In genomic region chrX:23616361-23616760, GRCh38 we compare ENCODE assay signal across 8 cellular contexts. TPM values are rescaled to one million over a fixed set of nuclear protein-coding genes. Genes with fewer than 3 reads are reported as not detected.
DNase-seq lines count a peak whose midpoint lies in the region; ATAC-seq and TF ChIP-seq lines count a peak whose summit lies in the region.

No MANE protein-coding gene starts in this region.

- 35% methylated on average over 5 of the region's 5 CpGs for WGBS in right lobe of liver (ENCODE audit: insufficient coverage, low coverage, low lambda C conversion rate, missing lambda C conversion rate)

- H3K27me3 Mint-ChIP-seq in activated T-cell treated with anti-CD3 and anti-CD28 coated beads, Interleukin-2, amount 50 U/mL, for 72 hours (ENCODE audit: low read depth), result peaks cover 27% of the 10 kb centered on the region
- peaks cover 8% of the 10 kb centered on the region for H3K27me3 Mint-ChIP-seq in activated CD8-positive, alpha-beta memory T cell treated with anti-CD3 and anti-CD28 coated beads, Interleukin-2, amount 10 ng/mL, durations not matched to agents 7 days and 5 days

- no peak for TF ChIP-seq POLR2A in right lobe of liver (IDR thresholded peaks at IDR 0.05)

- H3K4me1 Mint-ChIP-seq in activated T-cell treated with anti-CD3 and anti-CD28 coated beads, Interleukin-2, amount 50 U/mL, for 72 hours (ENCODE audit: low read depth), result no peaks in the 10 kb centered on the region
- H3K4me1 Mint-ChIP-seq in activated CD8-positive, alpha-beta memory T cell treated with anti-CD3 and anti-CD28 coated beads, Interleukin-2, amount 10 ng/mL, durations not matched to agents 7 days and 5 days, result no peaks in the 10 kb centered on the region

- no peak overlapping the region for H3K4me3 Mint-ChIP-seq in activated T-cell treated with anti-CD3 and anti-CD28 coated beads, Interleukin-2, amount 50 U/mL, for 72 hours
- H3K4me3 Mint-ChIP-seq in activated CD8-positive, alpha-beta memory T cell treated with anti-CD3 and anti-CD28 coated beads, Interleukin-2, amount 10 ng/mL, durations not matched to agents 7 days and 5 days, result no peak overlapping the region

- ATAC-seq in GM18498 (IDR thresholded peaks at IDR 0.05; ENCODE audit: unreplicated experiment), result peak; percentile 46
- ATAC-seq in right lobe of liver, result peak; percentile 42 to 67 (median 65)
- ATAC-seq in activated T-cell treated with anti-CD3 and anti-CD28 coated beads, Interleukin-2, amount 50 U/mL, for 72 hours (replicated peaks in 1 of 2), result no peak
- ATAC-seq in activated CD8-positive, alpha-beta memory T cell treated with anti-CD3 and anti-CD28 coated beads, Interleukin-2, amount 10 ng/mL, durations not matched to agents 7 days and 5 days, result no peak

- H3K27me3 ChIP-seq in right lobe of liver, result no peaks in the 10 kb centered on the region

- CTCF ChIA-PET in activated CD8-positive, alpha-beta memory T cell treated with anti-CD3 and anti-CD28 coated beads, Interleukin-2, amount 10 ng/mL, durations not matched to agents 7 days and 5 days (lab: Charles Lee), result no interaction called here

- DNase-seq in AML-193 (lab: John Stamatoyannopoulos, UW), result peak; percentile 2 to 4
- peak; percentile 37 to 48 for DNase-seq in Kasumi-1 (lab: John Stamatoyannopoulos, UW)
- DNase-seq in amniotic epithelial cell (ENCODE audit: low read depth), result peak; percentile 20
- no peak for DNase-seq in right lobe of liver
- no peak for DNase-seq in activated T-cell treated with anti-CD3 and anti-CD28 coated beads, Interleukin-2, amount 50 U/mL, for 72 hours
- DNase-seq in NCI-H1048 (lab: John Stamatoyannopoulos, UW), result no peak
- DNase-seq in activated CD8-positive, alpha-beta memory T cell treated with anti-CD3 and anti-CD28 coated beads, Interleukin-2, amount 10 ng/mL, durations not matched to agents 7 days and 5 days, result no peak

- no peaks in the 10 kb centered on the region for H3K36me3 Mint-ChIP-seq in activated T-cell treated with anti-CD3 and anti-CD28 coated beads, Interleukin-2, amount 50 U/mL, for 72 hours (ENCODE audit: insufficient read depth in 2 of 2)
- no peaks in the 10 kb centered on the region for H3K36me3 Mint-ChIP-seq in activated CD8-positive, alpha-beta memory T cell treated with anti-CD3 and anti-CD28 coated beads, Interleukin-2, amount 10 ng/mL, durations not matched to agents 7 days and 5 days

- no peaks in the 10 kb centered on the region for H3K36me3 ChIP-seq in right lobe of liver

- peak; percentile 39 to 70 (median 60) for TF ChIP-seq CTCF in right lobe of liver (IDR thresholded peaks at IDR 0.05)

- no peak overlapping the region for H3K27ac Mint-ChIP-seq in activated T-cell treated with anti-CD3 and anti-CD28 coated beads, Interleukin-2, amount 50 U/mL, for 72 hours
- no peak overlapping the region for H3K27ac Mint-ChIP-seq in activated CD8-positive, alpha-beta memory T cell treated with anti-CD3 and anti-CD28 coated beads, Interleukin-2, amount 10 ng/mL, durations not matched to agents 7 days and 5 days

- no peak overlapping the region for H3K27ac ChIP-seq in right lobe of liver

- intact Hi-C loops in right lobe of liver (cut with DNase I), result no loop called here

- H3K9me3 ChIP-seq in right lobe of liver, result no peaks in the 10 kb centered on the region

- H3K4me1 ChIP-seq in right lobe of liver, result no peaks in the 10 kb centered on the region

- H3K9me3 Mint-ChIP-seq in activated T-cell treated with anti-CD3 and anti-CD28 coated beads, Interleukin-2, amount 50 U/mL, for 72 hours, result no peaks in the 10 kb centered on the region
- no peaks in the 10 kb centered on the region for H3K9me3 Mint-ChIP-seq in activated CD8-positive, alpha-beta memory T cell treated with anti-CD3 and anti-CD28 coated beads, Interleukin-2, amount 10 ng/mL, durations not matched to agents 7 days and 5 days (ENCODE audit: low read depth)

- H3K4me3 ChIP-seq in right lobe of liver, result no peak overlapping the region

RNA-seq across cellular contexts. Expression of gene PRDX4, which starts 50.9 kb away (rescaled TPM):
- total RNA-seq in right lobe of liver, result 100 to 1,000 TPM; 120 to 345 (median 198) TPM
- total RNA-seq in activated T-cell treated with anti-CD3 and anti-CD28 coated beads, Interleukin-2, amount 50 U/mL, for 72 hours, result 10 to 100 TPM; 27.5 to 33.8 TPM
- 10 to 100 TPM; 31.7 to 35.5 TPM for total RNA-seq in activated CD8-positive, alpha-beta memory T cell treated with anti-CD3 and anti-CD28 coated beads, Interleukin-2, amount 10 ng/mL, durations not matched to agents 7 days and 5 days

Comparison
In these comparisons a context has a peak if more than half of its experiments do, and no peak if none do; other contexts are left out.
1. DNase-seq: peak in AML-193 (2 of 2), Kasumi-1 (2 of 2) and amniotic epithelial cell (single experiment); none in right lobe of liver (0 of 3), activated T-cell treated with anti-CD3 and anti-CD28 coated beads, Interleukin-2, amount 50 U/mL, for 72 hours (0 of 2), NCI-H1048 (single experiment) and activated CD8-positive, alpha-beta memory T cell treated with anti-CD3 and anti-CD28 coated beads, Interleukin-2, amount 10 ng/mL, durations not matched to agents 7 days and 5 days (single experiment).
2. ATAC-seq: peak in GM18498 (single experiment) and right lobe of liver (4 of 4); none in activated T-cell treated with anti-CD3 and anti-CD28 coated beads, Interleukin-2, amount 50 U/mL, for 72 hours (0 of 2) and activated CD8-positive, alpha-beta memory T cell treated with anti-CD3 and anti-CD28 coated beads, Interleukin-2, amount 10 ng/mL, durations not matched to agents 7 days and 5 days (single experiment).